Comparison of ENCODE assay signal across 14 cellular contexts in the genomic region with DNA sequence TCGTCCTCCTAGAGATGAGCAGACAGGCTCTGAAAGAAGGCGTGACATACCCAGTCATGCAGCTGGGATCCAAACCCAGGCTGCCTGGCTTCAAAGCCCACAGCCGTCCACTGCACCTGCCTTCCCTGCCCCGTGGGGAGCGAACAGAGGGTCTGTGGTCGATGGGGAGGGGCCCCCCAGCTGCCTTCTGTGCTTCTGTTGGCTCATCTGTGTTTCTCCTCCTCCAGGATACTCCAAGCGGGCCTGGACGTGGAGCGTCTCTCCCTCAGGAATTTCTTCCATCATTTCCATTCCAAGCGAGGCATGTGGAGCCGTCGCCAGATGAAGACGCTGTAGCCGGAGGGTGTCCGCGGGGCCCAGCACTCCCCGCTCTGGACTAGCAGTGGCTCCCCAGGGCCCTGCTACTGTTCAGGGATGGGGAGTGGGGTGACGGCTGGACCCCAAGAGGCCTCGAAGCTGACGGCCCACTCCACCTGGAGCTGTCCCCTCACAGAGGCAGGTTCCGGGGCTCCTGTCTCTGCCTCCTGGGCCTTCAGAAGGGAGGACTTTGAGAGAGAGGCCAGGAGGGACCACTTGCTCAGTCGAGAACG.
DNase-seq lines count a peak whose midpoint lies in the region; ATAC-seq, FAIRE-seq and TF ChIP-seq lines count a peak whose summit lies in the region.
"Had no signal": no experiment of that assay in that cellular context is flagged by ENCODE, and none has a peak within 500 bp of the region (broad histone marks: within the 10 kb centered on the region; RNA-seq: fewer than 3 reads in every experiment).

No MANE protein-coding gene starts in this region.

- H3K27ac ChIP-seq in K562 (ENCODE audit: extremely low read depth, low read depth, low read length) (no peak overlapping the region), neuronal stem cell (replicated peaks; ENCODE audit: low read length) (no peak overlapping the region), aorta (ENCODE audit: low read depth in 1 of 2, low read length in 2 of 2) (no peak overlapping the region)

- no peak overlapping the region for H3K4me2 ChIP-seq in K562 (ENCODE audit: insufficient read depth, low read length)
- no peak overlapping the region for H3K4me2 ChIP-seq in neuronal stem cell (ENCODE audit: insufficient read depth, low read length, poor library complexity, severe bottlenecking)

- POLR2A ChIA-PET in K562 (lab: Yijun Ruan, JAX) (interaction anchor here (0.6 kb wide), 1 partner anchor 40 kb away, joined by 3 read pairs; no protein-coding TSS in a partner anchor), GM10248 (lab: Yijun Ruan, JAX) (no interaction called here)

- H3K36me3 ChIP-seq in K562 (ENCODE audit: control insufficient read depth, insufficient read depth, low read length) = no peaks in the 10 kb centered on the region
- peaks cover 0 to 6% of the 10 kb centered on the region in 2 donors for H3K36me3 ChIP-seq in neuronal stem cell (replicated peaks in 1 of 2; ENCODE audit: control insufficient read depth in 2 of 2, insufficient read depth in 2 of 2, low read length in 2 of 2)
- no peaks in the 10 kb centered on the region for H3K36me3 ChIP-seq in aorta (ENCODE audit: control insufficient read depth in 1 of 2, insufficient read depth in 2 of 2, low read length in 1 of 2)

- DNase-seq in Right ventricle myocardium inferior (ENCODE audit: missing footprints) (peak; percentile 31), Right ventricle myocardium superior (no peak), K562 (ENCODE audit: extremely low read depth in 1 of 4, low spot score in 3 of 4) (no peak), neuronal stem cell (ENCODE audit: low spot score) (no peak), aorta (no peak), DMS153 (lab: John Stamatoyannopoulos, UW) (no peak), GM10248 (ENCODE audit: extremely low spot score) (no peak)
- no peak for DNase-seq in activated CD8-positive, alpha-beta memory T cell treated with anti-CD3 and anti-CD28 coated beads, Interleukin-2, amount 50 U/mL, for 4 hours
- DNase-seq: ACHN; DMS79 treated with DMSO at 0.1 percent for 48 hours; NCI-H1092 treated with DMSO at 0.1 percent for 48 hours; stimulated activated CD4-positive, alpha-beta T cell treated with anti-CD3 and anti-CD28 coated beads, Interleukin-2, amount 100 ng/mL, for 24 hours had no signal

- H3K9ac ChIP-seq in K562 (ENCODE audit: insufficient read depth in 1 of 2, low read depth in 2 of 2, low read length in 2 of 2) = no peak overlapping the region
- H3K9ac ChIP-seq in neuronal stem cell (ENCODE audit: low read depth, low read length, poor library complexity) = peak overlapping the region; percentile 27

- TF ChIP-seq EP300 in K562 (IDR thresholded peaks at IDR 0.05; ENCODE audit: low read length) = no peak

- H3K23ac ChIP-seq in neuronal stem cell (ENCODE audit: low read depth, low read length, poor library complexity) = no peak overlapping the region

- no peaks in the 10 kb centered on the region for H3K79me2 ChIP-seq in K562 (ENCODE audit: control insufficient read depth, insufficient read depth, low read length)

- no peak overlapping the region for H2BK15ac ChIP-seq in neuronal stem cell (ENCODE audit: low read length)

- CTCF ChIA-PET in K562 (lab: Yijun Ruan, JAX; ENCODE audit: low intra/inter-chr PET ratio) = no interaction called here
- CTCF ChIA-PET in GM10248 (lab: Yijun Ruan, JAX) = interaction anchor here (1.0 to 1.6 kb wide), 5 partner anchors 9 to 378 kb away, joined by 3 to 4 read pairs (median 3); no protein-coding TSS in a partner anchor

- no peak overlapping the region for H2BK120ac ChIP-seq in neuronal stem cell (ENCODE audit: low read depth, low read length)

- no peak overlapping the region for H2BK5ac ChIP-seq in neuronal stem cell (ENCODE audit: low read length)

- H3K9me3 ChIP-seq in K562 (replicated peaks; ENCODE audit: control insufficient read depth, insufficient read depth, low read depth, low read length) (no peaks in the 10 kb centered on the region), neuronal stem cell (replicated peaks in 1 of 2; ENCODE audit: control insufficient read depth in 2 of 2, insufficient read depth in 1 of 2, low read depth in 1 of 2, low read length in 2 of 2) (no peaks in the 10 kb centered on the region), aorta (ENCODE audit: control insufficient read depth, low read length) (no peaks in the 10 kb centered on the region)
- H3K9me3 ChIP-seq: mucosa of descending colon had no signal

- H3K79me1 ChIP-seq in neuronal stem cell (ENCODE audit: low read depth, low read length) = no peaks in the 10 kb centered on the region

- 0 out of 2 replicates have a peak, but pooled peaks cover 9% of the 10 kb centered on the region for H4K20me1 ChIP-seq in K562 (replicated peaks; ENCODE audit: control insufficient read depth, insufficient read depth, low read length)

- no peak overlapping the region for H4K91ac ChIP-seq in neuronal stem cell (ENCODE audit: low read depth, low read length, poor library complexity)

- peaks cover 19 to 42% of the 10 kb centered on the region in 2 experiments; a peak in 4 of 5 replicates for H3K27me3 ChIP-seq in K562 (ENCODE audit: control insufficient read depth in 2 of 2, insufficient read depth in 2 of 2, low read length in 2 of 2)
- peaks cover 0 to 23% (median 0%) of the 10 kb centered on the region in 3 experiments for H3K27me3 ChIP-seq in neuronal stem cell (ENCODE audit: control insufficient read depth in 3 of 3, insufficient read depth in 3 of 3, low read depth in 1 of 3, low read length in 3 of 3)
- H3K27me3 ChIP-seq in aorta (ENCODE audit: control insufficient read depth in 1 of 2, insufficient read depth in 2 of 2, low read length in 1 of 2) = no peaks in the 10 kb centered on the region

- no peak for FAIRE-seq in K562 (lab: Jason Lieb, UNC)
- FAIRE-seq: urothelium cell line had no signal

- H3K18ac ChIP-seq in neuronal stem cell (ENCODE audit: low read length) = no peak overlapping the region

- H3K4me3 ChIP-seq in K562 (no peak overlapping the region), neuronal stem cell (ENCODE audit: low read length in 2 of 2) (no peak overlapping the region), aorta (ENCODE audit: low read length in 2 of 2) (no peak overlapping the region)
- H3K4me3 ChIP-seq: mucosa of descending colon had no signal

- peaks cover 12 to 41% of the 10 kb centered on the region in 2 experiments; a peak in 4 of 5 replicates for H3K4me1 ChIP-seq in K562 (replicated peaks in 1 of 2; ENCODE audit: control insufficient read depth in 2 of 2, insufficient read depth in 2 of 2, low read length in 2 of 2)
- peaks cover 0 to 8% of the 10 kb centered on the region in 2 donors for H3K4me1 ChIP-seq in neuronal stem cell (ENCODE audit: control insufficient read depth in 2 of 2, insufficient read depth in 1 of 2, low read depth in 1 of 2, low read length in 2 of 2)
- no peaks in the 10 kb centered on the region for H3K4me1 ChIP-seq in aorta (ENCODE audit: control insufficient read depth in 1 of 2, insufficient read depth in 2 of 2, low read length in 2 of 2)

- no peak overlapping the region for H3K14ac ChIP-seq in neuronal stem cell (ENCODE audit: low read length)

- ATAC-seq in Right ventricle myocardium inferior (no peak), Right ventricle myocardium superior (ENCODE audit: poor library complexity) (no peak), K562 (no peak), aorta (ENCODE audit: low FRiP score) (no peak)

- TF ChIP-seq POLR2A in K562 (conservative IDR thresholded peaks at IDR 0.05) = no peak

- no peak overlapping the region for H3K4ac ChIP-seq in neuronal stem cell (ENCODE audit: low read length)

- no peak overlapping the region for H2BK12ac ChIP-seq in neuronal stem cell (ENCODE audit: low read length)

- no peak for TF ChIP-seq RAD21 in K562 (CRISPR knock-in tag; conservative IDR thresholded peaks at IDR 0.05 in 1 of 2, IDR thresholded peaks at IDR 0.05 in 1 of 2)

- WGBS in K562 (ENCODE audit: insufficient coverage, low coverage, missing lambda C conversion rate) = 58% methylated on average over 11 of the region's 23 CpGs
- no CpG with 5 or more reads among the region's 23 CpGs for WGBS in neuronal stem cell (ENCODE audit: extremely low coverage in 2 of 2, insufficient read length in 2 of 2, insufficient replicate concordance in 1 of 2), 2 donors
- 87 to 90% methylated on average over 23 of the region's 23 CpGs for WGBS in aorta, 2 donors

- no peak overlapping the region for H4K8ac ChIP-seq in neuronal stem cell (ENCODE audit: low read depth, low read length)

- H2AFZ ChIP-seq in K562 (ENCODE audit: low read depth, low read length) = no peak overlapping the region
- H2AFZ ChIP-seq in neuronal stem cell (ENCODE audit: low read length) = no peak overlapping the region

- intact Hi-C loops in Right ventricle myocardium inferior (cut with DNase I) = loop anchor here (10.0 kb wide), 1 partner anchor 534 kb away; no protein-coding TSS in a partner anchor
- intact Hi-C loops in Right ventricle myocardium superior (cut with DNase I) = no loop called here
- intact Hi-C loops in K562 (cut with micrococcal nuclease) = no loop called here
- intact Hi-C loops in aorta (cut with DNase I) = loop anchor here in 1 of 2 donors (10.0 kb wide), 1 partner anchor 394 kb away; no protein-coding TSS in a partner anchor

- no peaks in the 10 kb centered on the region for H3K9me1 ChIP-seq in K562 (ENCODE audit: control insufficient read depth, insufficient read depth, low read length)

- no TSS peak for BruUV-seq in K562 (replicated peaks; lab: Mats Ljungman, UMichigan)

- in situ Hi-C loops in K562 (cut with MboI) = loop anchor here (10.0 to 25.0 kb wide), 2 partner anchors 514 to 1026 kb away; a partner anchor contains a TSS

- no peak overlapping the region for H2AK5ac ChIP-seq in neuronal stem cell (ENCODE audit: low read depth, low read length)

- TF ChIP-seq CTCF in K562 (IDR thresholded peaks at IDR 0.05 in 2 of 3, conservative IDR thresholded peaks at IDR 0.05 in 1 of 3; ENCODE audit: insufficient read depth in 2 of 3, low read depth in 1 of 3, low read length in 3 of 3) (no peak), GM10248 (IDR thresholded peaks at IDR 0.05; ENCODE audit: control extremely low read depth, extremely low read depth, low read depth, missing control alignments) (no peak)

TF ChIP-seq in K562, 482 proteins besides CTCF, POLR2A, EP300 and RAD21:
- TF ChIP-seq ZFX (CRISPR knock-in tag; IDR thresholded peaks at IDR 0.05) (0 out of 2 replicates have a peak, but pooled peaks have one; percentile 16), TCF3 (CRISPR knock-in tag; IDR thresholded peaks at IDR 0.05) (no peak)
TF ChIP-seq in K562: peak in this region for 1.
